In genomic region chr5:109394806-109395205, GRCh38 we compare ENCODE assay signal across 19 cellular contexts. TPM values are rescaled to one million over a fixed set of nuclear protein-coding genes. Genes with fewer than 3 reads are reported as not detected.
DNase-seq lines count a peak whose midpoint lies in the region; ATAC-seq and TF ChIP-seq lines count a peak whose summit lies in the region.
"Had no signal": no experiment of that assay in that cellular context is flagged by ENCODE, and none has a peak within 500 bp of the region (broad histone marks: within the 10 kb centered on the region; RNA-seq: fewer than 3 reads in every experiment).

No MANE protein-coding gene starts in this region.

- H3F3A ChIP-seq in GM23248 (ENCODE audit: insufficient read depth), result no peaks in the 10 kb centered on the region

- no peak for ATAC-seq in T-helper 17 cell
- ATAC-seq: GM23338, HCT116 had no signal

- WGBS in prostate gland, result 64% methylated on average over 3 of the region's 3 CpGs
- WGBS in GM23248 (ENCODE audit: low coverage in 1 of 2, low lambda C conversion rate in 2 of 2, missing lambda C conversion rate in 2 of 2), 2 experiments, result 70 to 76% methylated on average over 3 of the region's 3 CpGs

- no peaks in the 10 kb centered on the region for H3K36me3 ChIP-seq in CD8-positive, alpha-beta memory T cell (ENCODE audit: insufficient read depth, low read length)
- H3K36me3 ChIP-seq in prostate gland (no peaks in the 10 kb centered on the region), GM23248 (ENCODE audit: low read depth) (peaks cover 10% of the 10 kb centered on the region; the same call in 1 of the 2 replicates)

- peaks cover 0 to 1% of the 10 kb centered on the region in 2 donors for H3K27me3 Mint-ChIP-seq in CD8-positive, alpha-beta memory T cell
- H3K27me3 Mint-ChIP-seq in T-helper 17 cell, result no peaks in the 10 kb centered on the region
- peaks cover 0 to 4% (median 2%) of the 10 kb centered on the region in 3 donors for H3K27me3 Mint-ChIP-seq in immature natural killer cell (ENCODE audit: low read depth in 3 of 3)

- no peak for DNase-seq in CD8-positive, alpha-beta memory T cell
- DNase-seq in T-helper 17 cell, result no peak
- DNase-seq in immature natural killer cell, result no peak
- no peak for DNase-seq in prostate gland (ENCODE audit: low spot score)
- no peak for DNase-seq in GM23248
- DNase-seq in NCI-H524 treated with DMSO at 0.1 percent for 48 hours (lab: John Stamatoyannopoulos, UW), result no peak
- DNase-seq in NCI-H526 (lab: John Stamatoyannopoulos, UW), result no peak
- DNase-seq: ACHN, AML-193, DMS79 treated with DMSO at 0.1 percent for 48 hours, NCI-H1436, NCI-H2029, NCI-H2171, NCI-H446 treated with DMSO at 0.1 percent for 48 hours, NCI-H774, PC-9 had no signal

- H2AFZ ChIP-seq in GM23248, result no peak overlapping the region
- H2AFZ ChIP-seq: GM23338, PC-9 had no signal

- no peaks in the 10 kb centered on the region for H3K9me2 ChIP-seq in GM23248 (ENCODE audit: insufficient read depth)

- no peak overlapping the region for H3K4me2 ChIP-seq in GM23248 (ENCODE audit: unreplicated experiment)
- H3K4me2 ChIP-seq: GM23338, PC-9 had no signal

- H3K36me3 Mint-ChIP-seq in CD8-positive, alpha-beta memory T cell, result peaks cover 6 to 37% (median 15%) of the 10 kb centered on the region in 3 donors
- peaks cover 4% of the 10 kb centered on the region for H3K36me3 Mint-ChIP-seq in T-helper 17 cell (ENCODE audit: low read depth)
- peaks cover 5 to 13% (median 7%) of the 10 kb centered on the region in 3 donors for H3K36me3 Mint-ChIP-seq in immature natural killer cell

- H3K9me3 Mint-ChIP-seq in CD8-positive, alpha-beta memory T cell, result peaks cover 0 to 5% (median 0%) of the 10 kb centered on the region in 5 donors
- peaks cover 0 to 2% (median 0%) of the 10 kb centered on the region in 6 donors for H3K9me3 Mint-ChIP-seq in immature natural killer cell
- H3K9me3 Mint-ChIP-seq: GM23338 had no signal

- TF ChIP-seq CTCF in prostate gland (IDR thresholded peaks at IDR 0.05), result no peak

- H3K79me2 ChIP-seq in GM23248 (ENCODE audit: insufficient read depth), result peaks cover 100% of the 10 kb centered on the region

- in situ Hi-C loops in GM23248 (cut with MboI), result no loop called here

- intact Hi-C loops in prostate gland (cut with DNase I), result no loop called here

- TF ChIP-seq POLR2A in prostate gland (IDR thresholded peaks at IDR 0.05), result no peak

- H3K27ac ChIP-seq in CD8-positive, alpha-beta memory T cell (ENCODE audit: low read depth, low read length), result no peak overlapping the region
- H3K27ac ChIP-seq in prostate gland, result peak overlapping the region; percentile 61 to 63
- H3K27ac ChIP-seq in GM23248, result no peak overlapping the region
- H3K27ac ChIP-seq: PC-9, SJSA1 had no signal

- CTCF ChIA-PET in CD8-positive, alpha-beta memory T cell (lab: Charles Lee), result no interaction called here

- H3K4me1 Mint-ChIP-seq in CD8-positive, alpha-beta memory T cell, result peaks cover 75 to 96% (median 90%) of the 10 kb centered on the region in 3 donors
- H3K4me1 Mint-ChIP-seq in T-helper 17 cell (peaks cover 45% of the 10 kb centered on the region), immature natural killer cell (peaks cover 87 to 97% of the 10 kb centered on the region in 2 donors)

- peaks cover 47% of the 10 kb centered on the region for H4K20me1 ChIP-seq in GM23248 (ENCODE audit: insufficient read depth)

- no peaks in the 10 kb centered on the region for H3K9me3 ChIP-seq in CD8-positive, alpha-beta memory T cell (ENCODE audit: low read length)
- H3K9me3 ChIP-seq in T-helper 17 cell (ENCODE audit: control insufficient read depth, low read length, poor library complexity, severe bottlenecking), result no peaks in the 10 kb centered on the region
- H3K9me3 ChIP-seq in prostate gland, result no peaks in the 10 kb centered on the region
- H3K9me3 ChIP-seq in GM23248 (ENCODE audit: low read depth), result no peaks in the 10 kb centered on the region
- H3K9me3 ChIP-seq: SJSA1 had no signal

- H3K4me3 Mint-ChIP-seq in CD8-positive, alpha-beta memory T cell, result peak overlapping the region in 4 of 7 donors; percentile 8 to 33 (median 18)
- H3K4me3 Mint-ChIP-seq in T-helper 17 cell, result no peak overlapping the region
- peak overlapping the region in 4 of 5 donors; percentile 1 to 56 (median 36) for H3K4me3 Mint-ChIP-seq in immature natural killer cell
- H3K4me3 Mint-ChIP-seq: GM23338 had no signal

- H3K4me3 ChIP-seq in CD8-positive, alpha-beta memory T cell (ENCODE audit: low read length), result no peak overlapping the region
- H3K4me3 ChIP-seq in prostate gland (no peak overlapping the region), GM23248 (no peak overlapping the region)
- H3K4me3 ChIP-seq: GM23338, PC-9, SJSA1 had no signal

- peak overlapping the region in 1 of 8 donors; percentile 25 for H3K27ac Mint-ChIP-seq in CD8-positive, alpha-beta memory T cell
- H3K27ac Mint-ChIP-seq in T-helper 17 cell (peak overlapping the region; percentile 56), immature natural killer cell (peak overlapping the region in 4 of 6 donors; percentile 6 to 43 (median 16))
- H3K27ac Mint-ChIP-seq: GM23338 had no signal

- H3K9ac ChIP-seq in GM23248, result no peak overlapping the region

- peaks cover 53% of the 10 kb centered on the region for H3K4me1 ChIP-seq in CD8-positive, alpha-beta memory T cell (ENCODE audit: insufficient read depth, low read length)
- H3K4me1 ChIP-seq in prostate gland (replicated peaks), result no peaks in the 10 kb centered on the region
- no peaks in the 10 kb centered on the region for H3K4me1 ChIP-seq in GM23248 (ENCODE audit: insufficient read depth)

- POLR2A ChIA-PET in CD8-positive, alpha-beta memory T cell (lab: Charles Lee), result interaction anchor here (0.6 to 0.9 kb wide), 2 partner anchors 25 to 296 kb away, joined by 3 read pairs; no protein-coding TSS in a partner anchor

- no peaks in the 10 kb centered on the region for H3K27me3 ChIP-seq in CD8-positive, alpha-beta memory T cell (ENCODE audit: insufficient read depth, low read length, poor library complexity, severe bottlenecking)
- H3K27me3 ChIP-seq in prostate gland (replicated peaks; ENCODE audit: insufficient read depth), result no peaks in the 10 kb centered on the region
- no peaks in the 10 kb centered on the region for H3K27me3 ChIP-seq in GM23248 (replicated peaks; ENCODE audit: insufficient read depth)
- H3K27me3 ChIP-seq: SJSA1 had no signal

RNA-seq across cellular contexts. Expression of gene PJA2, which starts 15.0 kb away (rescaled TPM):
- 10 to 100 TPM; 37.5 to 39.5 TPM for total RNA-seq in CD8-positive, alpha-beta memory T cell
- 54.8 TPM for polyA plus RNA-seq in CD8-positive, alpha-beta memory T cell
- total RNA-seq in T-helper 17 cell (10 to 100 TPM; 63.9 to 68.0 TPM), prostate gland (100 to 1,000 TPM in 1 of 2 donors, 10 to 100 TPM in 1; 94.8 to 119 TPM)
- polyA plus RNA-seq in immature natural killer cell (10 to 100 TPM; 54.1 to 84.0 (median 73.1) TPM), GM23248 (2016; fragmentation: Nextera tagmentation; extraction: Ambion mirVana) (76.4 and 79.8 TPM in 2 replicates)
- total RNA-seq in GM23248 (2014; rRNA removed; shearing (Covaris generic)), result 95.3 and 97.0 TPM in 2 replicates

Comparison
In these comparisons a context has a peak if more than half of its experiments do, and no peak if none do; other contexts are left out.
1. H3K27ac ChIP-seq: peak in prostate gland (2 of 2); none in CD8-positive, alpha-beta memory T cell (single experiment) and GM23248 (single experiment).